In the genomic region with DNA sequence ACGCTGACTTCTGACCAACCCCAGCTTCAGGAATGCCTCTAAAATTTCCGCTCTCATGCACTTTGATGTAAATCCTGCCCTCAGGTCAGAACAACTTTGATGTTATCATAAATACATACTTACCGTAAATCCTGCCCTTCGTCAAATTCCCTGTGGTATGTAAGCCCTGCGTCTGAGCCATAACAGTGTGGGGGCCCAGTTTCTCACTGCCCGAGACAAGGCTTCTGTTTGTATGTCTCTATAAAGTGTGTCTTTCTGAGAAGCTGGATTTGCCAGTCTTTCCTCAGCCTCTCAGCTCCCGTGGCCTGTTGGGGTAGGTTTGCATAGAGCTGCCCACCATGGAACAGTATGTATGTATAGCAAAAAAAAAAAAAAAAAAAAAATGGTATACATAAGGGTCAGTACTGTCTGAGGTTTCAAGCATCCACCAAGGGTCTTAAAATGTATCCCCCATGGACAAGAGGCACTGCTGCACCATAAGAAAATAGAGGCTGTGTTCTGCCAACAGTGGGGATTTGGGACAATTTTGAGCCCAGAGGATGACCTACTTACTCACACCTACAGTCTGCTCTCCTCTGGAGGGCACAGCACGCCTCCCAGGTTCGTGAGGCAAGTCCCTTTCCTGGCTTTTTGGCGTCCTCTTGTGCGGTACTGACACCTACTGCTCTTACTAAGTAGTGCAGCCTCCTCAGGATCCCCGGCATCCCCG, we compare ENCODE assay signal across 8 cellular contexts. TPM values are rescaled to one million over a fixed set of nuclear protein-coding genes. Genes with fewer than 3 reads are reported as not detected.
DNase-seq lines count a peak whose midpoint lies in the region; ATAC-seq and TF ChIP-seq lines count a peak whose summit lies in the region.

No MANE protein-coding gene starts in this region.

- no peak overlapping the region for H3K27ac ChIP-seq in CD4-positive, CD25-positive, alpha-beta regulatory T cell (ENCODE audit: insufficient read depth, low read length, poor library complexity, severe bottlenecking)
- H3K27ac ChIP-seq in Peyer's patch: no peak overlapping the region
- H3K27ac ChIP-seq in fibroblast of lung (ENCODE audit: insufficient read depth, low read length): no peak overlapping the region

- H3K79me2 ChIP-seq in fibroblast of lung (ENCODE audit: control insufficient read depth, insufficient read depth, low read length): no peaks in the 10 kb centered on the region

- peaks cover 11% of the 10 kb centered on the region for H3K4me1 ChIP-seq in CD4-positive, CD25-positive, alpha-beta regulatory T cell (ENCODE audit: control insufficient read depth, insufficient read depth, low read length, poor library complexity, severe bottlenecking)
- peaks cover 0 to 20% (median 0%) of the 10 kb centered on the region in 4 donors for H3K4me1 ChIP-seq in Peyer's patch
- peaks cover 9% of the 10 kb centered on the region for H3K4me1 ChIP-seq in fibroblast of lung (ENCODE audit: control insufficient read depth, extremely low read depth, insufficient read depth, low read length)

- ATAC-seq in CD4-positive, CD25-positive, alpha-beta regulatory T cell (ENCODE audit: low read depth in 2 of 2): peak; percentile 89 to 95
- peak; percentile 79 for ATAC-seq in GM19438 (IDR thresholded peaks at IDR 0.05; ENCODE audit: low read depth, unreplicated experiment)
- peak; percentile 98 to 99 for ATAC-seq in activated T-cell treated with anti-CD3 and anti-CD28 coated beads, Interleukin-2, amount 50 U/mL, for 72 hours (replicated peaks in 1 of 2)
- ATAC-seq in stimulated activated naive CD8-positive, alpha-beta T cell treated with anti-CD3 and anti-CD28 coated beads, Interleukin-15, Interleukin-2, amounts not matched to agents 100 U/mL and 50 U/mL, for 24 hours: peak; percentile 98

- no peaks in the 10 kb centered on the region for H3K9me3 ChIP-seq in CD4-positive, CD25-positive, alpha-beta regulatory T cell (ENCODE audit: control insufficient read depth in 2 of 2, low read length in 2 of 2)
- H3K9me3 ChIP-seq in Peyer's patch: no peaks in the 10 kb centered on the region
- H3K9me3 ChIP-seq in fibroblast of lung (ENCODE audit: control insufficient read depth, insufficient read depth, low read depth, low read length): no peaks in the 10 kb centered on the region

- no peak for TF ChIP-seq POLR2A in Peyer's patch (IDR thresholded peaks at IDR 0.05)

- no peaks in the 10 kb centered on the region for H3K27me3 Mint-ChIP-seq in CD4-positive, CD25-positive, alpha-beta regulatory T cell
- no peaks in the 10 kb centered on the region for H3K27me3 Mint-ChIP-seq in activated T-cell treated with anti-CD3 and anti-CD28 coated beads, Interleukin-2, amount 50 U/mL, for 72 hours (ENCODE audit: low read depth)
- H3K27me3 Mint-ChIP-seq in nephron progenitor cell (ENCODE audit: low read depth, poor library complexity): no peaks in the 10 kb centered on the region

- peaks cover 0 to 1% (median 0%) of the 10 kb centered on the region in 7 donors for H3K9me3 Mint-ChIP-seq in CD4-positive, CD25-positive, alpha-beta regulatory T cell
- no peaks in the 10 kb centered on the region for H3K9me3 Mint-ChIP-seq in activated T-cell treated with anti-CD3 and anti-CD28 coated beads, Interleukin-2, amount 50 U/mL, for 72 hours
- no peaks in the 10 kb centered on the region for H3K9me3 Mint-ChIP-seq in nephron progenitor cell

- H3K4me2 ChIP-seq in fibroblast of lung (ENCODE audit: extremely low read depth, insufficient read depth, low read length): no peak overlapping the region

- H2AFZ ChIP-seq in fibroblast of lung (ENCODE audit: low read length): no peak overlapping the region

- no peak overlapping the region for H3K9ac ChIP-seq in fibroblast of lung (ENCODE audit: insufficient read depth, low read length)

- H3K4me3 Mint-ChIP-seq in CD4-positive, CD25-positive, alpha-beta regulatory T cell: no peak overlapping the region
- H3K4me3 Mint-ChIP-seq in activated T-cell treated with anti-CD3 and anti-CD28 coated beads, Interleukin-2, amount 50 U/mL, for 72 hours: no peak overlapping the region
- no peak overlapping the region for H3K4me3 Mint-ChIP-seq in nephron progenitor cell

- peaks cover 13 to 24% (median 20%) of the 10 kb centered on the region in 4 donors for H3K4me1 Mint-ChIP-seq in CD4-positive, CD25-positive, alpha-beta regulatory T cell
- H3K4me1 Mint-ChIP-seq in activated T-cell treated with anti-CD3 and anti-CD28 coated beads, Interleukin-2, amount 50 U/mL, for 72 hours (ENCODE audit: low read depth): peaks cover 39% of the 10 kb centered on the region
- H3K4me1 Mint-ChIP-seq in nephron progenitor cell: peaks cover 5% of the 10 kb centered on the region

- H3K27me3 ChIP-seq in CD4-positive, CD25-positive, alpha-beta regulatory T cell (ENCODE audit: control insufficient read depth, insufficient read depth, low read length): no peaks in the 10 kb centered on the region
- H3K27me3 ChIP-seq in Peyer's patch (no peaks in the 10 kb centered on the region), fibroblast of lung (ENCODE audit: control insufficient read depth, insufficient read depth, low read length) (no peaks in the 10 kb centered on the region)

- peaks cover 24% of the 10 kb centered on the region for H3K36me3 ChIP-seq in CD4-positive, CD25-positive, alpha-beta regulatory T cell (ENCODE audit: control insufficient read depth, insufficient read depth, low read length)
- H3K36me3 ChIP-seq in Peyer's patch (peaks cover 0 to 13% (median 0%) of the 10 kb centered on the region in 3 donors), fibroblast of lung (ENCODE audit: control insufficient read depth, insufficient read depth, low read length) (peaks cover 7% of the 10 kb centered on the region)

- H3K36me3 Mint-ChIP-seq in CD4-positive, CD25-positive, alpha-beta regulatory T cell: peaks cover 23% of the 10 kb centered on the region
- peaks cover 5 to 29% of the 10 kb centered on the region in 2 donors for H3K36me3 Mint-ChIP-seq in activated T-cell treated with anti-CD3 and anti-CD28 coated beads, Interleukin-2, amount 50 U/mL, for 72 hours (ENCODE audit: insufficient read depth in 2 of 2)
- peaks cover 23% of the 10 kb centered on the region for H3K36me3 Mint-ChIP-seq in nephron progenitor cell (ENCODE audit: low read depth)

- no peaks in the 10 kb centered on the region for H4K20me1 ChIP-seq in fibroblast of lung (ENCODE audit: control insufficient read depth, extremely low read depth, insufficient read depth, low read length)

- TF ChIP-seq CTCF in Peyer's patch (IDR thresholded peaks at IDR 0.05) (peak; percentile 79 to 97 (median 94)), fibroblast of lung (conservative IDR thresholded peaks at IDR 0.05 in 1 of 2, IDR thresholded peaks at IDR 0.05 in 1 of 2; ENCODE audit: low read depth in 1 of 2, low read length in 2 of 2) (peak; percentile 95 to 96), nephron progenitor cell (IDR thresholded peaks at IDR 0.05) (peak; percentile 86)

- H3K4me3 ChIP-seq in CD4-positive, CD25-positive, alpha-beta regulatory T cell (ENCODE audit: low read depth, low read length): no peak overlapping the region
- H3K4me3 ChIP-seq in Peyer's patch (no peak overlapping the region), fibroblast of lung (replicated peaks in 1 of 4; ENCODE audit: control extremely low read depth in 1 of 4, insufficient read depth in 1 of 4, low read depth in 3 of 4, low read length in 4 of 4) (no peak overlapping the region)

- peak overlapping the region in 1 of 3 donors; percentile 55 for H3K27ac Mint-ChIP-seq in CD4-positive, CD25-positive, alpha-beta regulatory T cell
- H3K27ac Mint-ChIP-seq in activated T-cell treated with anti-CD3 and anti-CD28 coated beads, Interleukin-2, amount 50 U/mL, for 72 hours: no peak overlapping the region
- H3K27ac Mint-ChIP-seq in nephron progenitor cell: peak overlapping the region; percentile 74

- DNase-seq in CD4-positive, CD25-positive, alpha-beta regulatory T cell: peak; percentile 70 to 87 (median 78)
- DNase-seq in LHCN-M2 (ENCODE audit: low read depth): peak; percentile 73
- peak; percentile 74 to 91 (median 75) for DNase-seq in Peyer's patch
- peak; percentile 81 to 83 for DNase-seq in activated T-cell treated with anti-CD3 and anti-CD28 coated beads, Interleukin-2, amount 50 U/mL, for 72 hours
- peak; percentile 73 to 84 for DNase-seq in fibroblast of lung (ENCODE audit: low read depth in 2 of 2)
- peak; percentile 75 for DNase-seq in nephron progenitor cell
- peak; percentile 78 for DNase-seq in stimulated activated naive CD8-positive, alpha-beta T cell treated with anti-CD3 and anti-CD28 coated beads, Interleukin-15, Interleukin-2, amounts not matched to agents 100 U/mL and 50 U/mL, for 24 hours

RNA-seq across cellular contexts. Expression of gene PRMT7, which starts 17.5 kb away (rescaled TPM):
- 53.8 TPM for total RNA-seq in CD4-positive, CD25-positive, alpha-beta regulatory T cell
- polyA plus RNA-seq in CD4-positive, CD25-positive, alpha-beta regulatory T cell: 10 to 100 TPM; 32.4 to 34.8 (median 34.1) TPM
- total RNA-seq in LHCN-M2 (2014; rRNA removed) (64.6 and 65.0 TPM in 2 replicates), Peyer's patch (100 to 1,000 TPM in 1 of 4 donors, 10 to 100 TPM in 3; 36.6 to 145 (median 65.0) TPM), fibroblast of lung (39.3 and 44.4 TPM in 2 replicates)
- 34.8 TPM for polyA plus RNA-seq in LHCN-M2 (2012)
- total RNA-seq in activated T-cell treated with anti-CD3 and anti-CD28 coated beads, Interleukin-2, amount 50 U/mL, for 72 hours: 10 to 100 TPM; 71.2 to 75.9 TPM
- 24.0 and 34.0 TPM in 2 replicates for polyA plus RNA-seq in fibroblast of lung
- polyA plus RNA-seq in fibroblast of lung (2012): 18.4 and 27.6 TPM in 2 replicates
- polyA minus RNA-seq in fibroblast of lung (ENCODE audit: low replicate concordance): 28.2 and 62.1 TPM in 2 replicates

RNA-seq across cellular contexts. Expression of gene SLC7A6OS, which starts 17.6 kb away (rescaled TPM):
- total RNA-seq in CD4-positive, CD25-positive, alpha-beta regulatory T cell: 38.4 TPM
- 10 to 100 TPM; 23.7 to 28.0 (median 26.8) TPM for polyA plus RNA-seq in CD4-positive, CD25-positive, alpha-beta regulatory T cell
- total RNA-seq in LHCN-M2 (2014; rRNA removed): 12.0 and 12.1 TPM in 2 replicates
- polyA plus RNA-seq in LHCN-M2 (2012): 8.2 TPM
- total RNA-seq in Peyer's patch: 10 to 100 TPM; 11.4 to 26.0 (median 18.3) TPM
- 10 to 100 TPM; 21.9 to 25.8 TPM for total RNA-seq in activated T-cell treated with anti-CD3 and anti-CD28 coated beads, Interleukin-2, amount 50 U/mL, for 72 hours
- total RNA-seq in fibroblast of lung: 16.4 and 19.5 TPM in 2 replicates
- 8.7 and 10.0 TPM in 2 replicates for polyA plus RNA-seq in fibroblast of lung
- 8.5 and 9.1 TPM in 2 replicates for polyA plus RNA-seq in fibroblast of lung (2012)
- polyA minus RNA-seq in fibroblast of lung (ENCODE audit: low replicate concordance): 2.3 and 6.4 TPM in 2 replicates
